In genomic region chr4:75990129-75990528, GRCh38 we compare ENCODE assay signal across 6 cellular contexts. TPM values are rescaled to one million over a fixed set of nuclear protein-coding genes. Genes with fewer than 3 reads are reported as not detected.
DNase-seq lines count a peak whose midpoint lies in the region; ATAC-seq and TF ChIP-seq lines count a peak whose summit lies in the region.

No MANE protein-coding gene starts in this region.

- ATAC-seq in GM19452 (IDR thresholded peaks at IDR 0.05; ENCODE audit: unreplicated experiment) = no peak

- no peaks in the 10 kb centered on the region for H3K36me3 ChIP-seq in Peyer's patch
- no peaks in the 10 kb centered on the region for H3K36me3 ChIP-seq in iPS-18a (ENCODE audit: control insufficient read depth, low read depth, low read length)

- peaks cover 0 to 23% (median 2%) of the 10 kb centered on the region in 4 donors for H3K4me1 ChIP-seq in Peyer's patch
- peaks cover 7% of the 10 kb centered on the region for H3K4me1 ChIP-seq in iPS-18a (ENCODE audit: control insufficient read depth, low read depth, low read length)

- CTCF ChIA-PET in AG04450 (lab: Charles Lee) = interaction anchor here (0.6 to 3.4 kb wide), 3 partner anchors 95 to 98 kb away, joined by 3 to 21 read pairs (median 5); no protein-coding TSS in a partner anchor

- DNase-seq in AG04450 (ENCODE audit: low read depth, low spot score) (no peak), Peyer's patch (no peak), DMS153 (lab: John Stamatoyannopoulos, UW) (no peak), medulla oblongata (ENCODE audit: extremely low spot score) (no peak)

- H3K4me3 ChIP-seq in AG04450 (ENCODE audit: low read depth, low read length) (peak overlapping the region; percentile 96), Peyer's patch (peak overlapping the region; percentile 54 to 93 (median 82)), iPS-18a (ENCODE audit: low read length) (peak overlapping the region; percentile 96)

- peak overlapping the region; percentile 73 for H3K27ac ChIP-seq in AG04450 (ENCODE audit: low read depth, low read length)
- peak overlapping the region; percentile 42 to 65 (median 52) for H3K27ac ChIP-seq in Peyer's patch
- H3K27ac ChIP-seq in iPS-18a (ENCODE audit: low read length) = peak overlapping the region; percentile 59

- H3K9me3 ChIP-seq in AG04450 (ENCODE audit: control insufficient read depth, insufficient read depth, low read length) (no peaks in the 10 kb centered on the region), Peyer's patch (no peaks in the 10 kb centered on the region), iPS-18a (ENCODE audit: control insufficient read depth, low read depth, low read length) (no peaks in the 10 kb centered on the region)

- TF ChIP-seq POLR2A in Peyer's patch (IDR thresholded peaks at IDR 0.05) = no peak

- TF ChIP-seq CTCF in AG04450 (IDR thresholded peaks at IDR 0.05; ENCODE audit: low read depth, low read length) (no peak), Peyer's patch (IDR thresholded peaks at IDR 0.05) (no peak)

- H3K27me3 ChIP-seq in AG04450 (ENCODE audit: control insufficient read depth, insufficient read depth, low read length) (no peaks in the 10 kb centered on the region), Peyer's patch (no peaks in the 10 kb centered on the region), iPS-18a (ENCODE audit: control insufficient read depth, insufficient read depth, low read length) (no peaks in the 10 kb centered on the region)

- H3K9ac ChIP-seq in iPS-18a (ENCODE audit: low read length) = peak overlapping the region; percentile 93

- POLR2A ChIA-PET in AG04450 (lab: Yijun Ruan, JAX) = no interaction called here

RNA-seq across cellular contexts. Expression of gene SDAD1, which starts 0.6 kb away (rescaled TPM):
- 28.0 and 40.1 TPM in 2 replicates for polyA plus RNA-seq in AG04450 (2011; rRNA removed)
- polyA minus RNA-seq in AG04450 (2011; rRNA and poly(A)+ RNA removed) = 18.1 and 27.5 TPM in 2 replicates
- total RNA-seq in Peyer's patch = 10 to 100 TPM; 21.2 to 63.5 (median 24.2) TPM

RNA-seq across cellular contexts. Expression of gene CXCL9, which starts 17.2 kb away (rescaled TPM):
- polyA plus RNA-seq in AG04450 (2011; rRNA removed) = not detected in 2 replicates
- not detected in 2 replicates for polyA minus RNA-seq in AG04450 (2011; rRNA and poly(A)+ RNA removed)
- 1 to 10 TPM in 1 of 4 donors, under 1 TPM in 2, not detected in 1; 0.35 to 5.0 (median 0.94) TPM for total RNA-seq in Peyer's patch

RNA-seq across cellular contexts. Expression of gene CXCL10, which starts 33.2 kb away (rescaled TPM):
- polyA plus RNA-seq in AG04450 (2011; rRNA removed) = 3.0 TPM in 2 replicates
- polyA minus RNA-seq in AG04450 (2011; rRNA and poly(A)+ RNA removed) = 0.23 and 0.26 TPM in 2 replicates
- total RNA-seq in Peyer's patch = 1 to 10 TPM in 1 of 4 donors, not detected in 3; 1.8 TPM

RNA-seq across cellular contexts. Expression of gene CXCL11, which starts 45.7 kb away (rescaled TPM):
- 0.05 and 0.09 TPM in 2 replicates for polyA plus RNA-seq in AG04450 (2011; rRNA removed)
- not detected in 2 replicates for polyA minus RNA-seq in AG04450 (2011; rRNA and poly(A)+ RNA removed)
- not detected for total RNA-seq in Peyer's patch

RNA-seq across cellular contexts. Expression of gene NAAA, which starts 49.3 kb away (rescaled TPM):
- polyA plus RNA-seq in AG04450 (2011; rRNA removed) = 13.2 and 14.7 TPM in 2 replicates
- polyA minus RNA-seq in AG04450 (2011; rRNA and poly(A)+ RNA removed) = 8.3 and 8.9 TPM in 2 replicates
- total RNA-seq in Peyer's patch = 100 to 1,000 TPM in 3 of 4 donors, 10 to 100 TPM in 1; 81.7 to 434 (median 177) TPM
